36 cellular contexts compared by ENCODE assay signal in genomic region chr2:3758906-3759305, GRCh38. TPM values are rescaled to one million over a fixed set of nuclear protein-coding genes. Genes with fewer than 3 reads are reported as not detected.
"Had no signal": no experiment of that assay in that cellular context is flagged by ENCODE, and none has a peak within 500 bp of the region (broad histone marks: within the 10 kb centered on the region; RNA-seq: fewer than 3 reads in every experiment).

No MANE protein-coding gene starts in this region.

- H3K27me3 Mint-ChIP-seq: activated CD4-positive, alpha-beta T cell treated with anti-CD3 and anti-CD28 coated beads, Interleukin-2, amount 10 ng/mL, durations not matched to agents 24 days and 14 days had no signal

- H3K4me1 ChIP-seq: adrenal gland had no signal

- H3K4me1 Mint-ChIP-seq: activated B cell treated with CpG ODN at 0.5 μM for 24 hours; activated CD4-positive, alpha-beta T cell treated with anti-CD3 and anti-CD28 coated beads, Interleukin-2, amount 10 ng/mL, durations not matched to agents 24 days and 14 days; activated naive CD8-positive, alpha-beta T cell treated with anti-CD3 and anti-CD28 coated beads for 36 hours; activated T-helper 17 cell treated with anti-CD3 and anti-CD28 coated beads, Interleukin-2, amount 50 U/mL, for 72 hours; central memory CD8-positive, alpha-beta T cell had no signal

- H3K9me3 Mint-ChIP-seq: activated B cell treated with CpG ODN at 0.5 μM for 24 hours; activated CD4-positive, alpha-beta memory T cell treated with anti-CD3 and anti-CD28 coated beads for 36 hours; activated CD8-positive, alpha-beta T cell treated with anti-CD3 and anti-CD28 coated beads for 36 hours; activated naive CD4-positive, alpha-beta T cell treated with anti-CD3 and anti-CD28 coated beads for 36 hours; activated naive CD8-positive, alpha-beta T cell treated with anti-CD3 and anti-CD28 coated beads for 36 hours had no signal

- H3K4me3 ChIP-seq: adrenal gland, cardiac muscle cell had no signal

- H3K27ac Mint-ChIP-seq: activated B cell treated with CpG ODN at 0.5 μM for 24 hours; activated CD4-positive, alpha-beta memory T cell treated with anti-CD3 and anti-CD28 coated beads for 36 hours; activated CD4-positive, alpha-beta T cell treated with anti-CD3 and anti-CD28 coated beads, Interleukin-2, amount 10 ng/mL, durations not matched to agents 24 days and 14 days; activated CD8-positive, alpha-beta T cell treated with anti-CD3 and anti-CD28 coated beads for 36 hours; activated naive CD4-positive, alpha-beta T cell treated with anti-CD3 and anti-CD28 coated beads for 36 hours; activated naive CD4-positive, alpha-beta T cell treated with anti-CD3 and anti-CD28 coated beads, Interleukin-2, amount 50 U/mL, for 72 hours; activated naive CD8-positive, alpha-beta T cell treated with anti-CD3 and anti-CD28 coated beads for 36 hours; activated T-cell treated with anti-CD3 and anti-CD28 coated beads, Interleukin-2, amount 50 U/mL, for 72 hours; activated T-helper 1 cell treated with anti-CD3 and anti-CD28 coated beads, Interleukin-12 subunit alpha, Interleukin-12 subunit beta, Interleukin-2, Interleukin-4 antibody, amounts not matched to agents 30 ng/mL and 10 ng/mL and 1 ng/mL, durations not matched to agents 14 hours and 24 hours and 36 hours; activated T-helper 17 cell treated with anti-CD3 and anti-CD28 coated beads, Interleukin-2, amount 50 U/mL, for 72 hours; brain; T-helper 1 cell treated with Interleukin-12 subunit alpha and Interleukin-12 subunit beta and Interleukin-4 antibody, amounts not matched to agents 30 μg/mL and 1 μg/mL, for 36 hours; T-helper 2 cell treated with Interferon-gamma antibody and Interleukin-4, amounts not matched to agents 5 μg/mL and 100 μg/mL, for 36 hours had no signal

- H3K27me3 ChIP-seq: adrenal gland had no signal

- H3K9me3 ChIP-seq: adrenal gland had no signal

- H3K36me3 ChIP-seq: adrenal gland, cardiac muscle cell had no signal

- H3K4me3 Mint-ChIP-seq: activated B cell treated with CpG ODN at 0.5 μM for 24 hours; activated CD4-positive, alpha-beta memory T cell treated with anti-CD3 and anti-CD28 coated beads for 36 hours; activated CD4-positive, alpha-beta T cell treated with anti-CD3 and anti-CD28 coated beads, Interleukin-2, amount 10 ng/mL, durations not matched to agents 24 days and 14 days; activated CD8-positive, alpha-beta T cell treated with anti-CD3 and anti-CD28 coated beads for 36 hours; activated naive CD4-positive, alpha-beta T cell treated with anti-CD3 and anti-CD28 coated beads for 36 hours; activated naive CD8-positive, alpha-beta T cell treated with anti-CD3 and anti-CD28 coated beads for 36 hours; activated T-cell treated with anti-CD3 and anti-CD28 coated beads, Interleukin-2, amount 50 U/mL, for 4 hours; activated T-cell treated with anti-CD3 and anti-CD28 coated beads, Interleukin-2, amount 50 U/mL, for 72 hours; activated T-helper 1 cell treated with anti-CD3 and anti-CD28 coated beads, Interleukin-12 subunit alpha, Interleukin-12 subunit beta, Interleukin-2, Interleukin-4 antibody, amounts not matched to agents 30 ng/mL and 10 ng/mL and 1 ng/mL, durations not matched to agents 14 hours and 24 hours and 36 hours; activated T-helper 17 cell treated with anti-CD3 and anti-CD28 coated beads, Interleukin-2, amount 50 U/mL, for 72 hours; brain; central memory CD8-positive, alpha-beta T cell; T-helper 1 cell treated with Interleukin-12 subunit alpha and Interleukin-12 subunit beta and Interleukin-4 antibody, amounts not matched to agents 30 μg/mL and 1 μg/mL, for 36 hours; T-helper 2 cell treated with Interferon-gamma antibody and Interleukin-4, amounts not matched to agents 5 μg/mL and 100 μg/mL, for 36 hours had no signal

- DNase-seq: activated B cell treated with CpG ODN at 0.5 μM for 24 hours; activated CD4-positive, alpha-beta memory T cell treated with anti-CD3 and anti-CD28 coated beads for 36 hours; activated CD4-positive, alpha-beta T cell treated with anti-CD3 and anti-CD28 coated beads for 4 hours; activated CD4-positive, alpha-beta T cell treated with anti-CD3 and anti-CD28 coated beads, Interleukin-2, amount 10 ng/mL, durations not matched to agents 24 days and 14 days; activated CD4-positive, alpha-beta T cell treated with anti-CD3 and anti-CD28 coated beads, Interleukin-2, amount 50 U/mL, for 1 hour; activated CD4-positive, alpha-beta T cell treated with anti-CD3 and anti-CD28 coated beads, Interleukin-2, amount 50 U/mL, for 4 hours; activated CD4-positive, CD25-positive, alpha-beta regulatory T cell treated with anti-CD3 and anti-CD28 coated beads, Interleukin-2, amount 50 U/mL, for 72 hours; activated CD8-positive, alpha-beta memory T cell treated with anti-CD3 and anti-CD28 coated beads, Interleukin-2, amount 50 U/mL, for 4 hours; activated CD8-positive, alpha-beta T cell treated with anti-CD3 and anti-CD28 coated beads for 36 hours; activated effector memory CD4-positive, alpha-beta T cell treated with anti-CD3 and anti-CD28 coated beads, Interleukin-2, amount 50 U/mL, for 16 hours; activated gamma-delta T cell treated with Interleukin-2 at 50 U/mL for 16 hours; activated naive CD4-positive, alpha-beta T cell; activated naive CD4-positive, alpha-beta T cell treated with anti-CD3 and anti-CD28 coated beads for 36 hours; activated naive CD4-positive, alpha-beta T cell treated with anti-CD3 and anti-CD28 coated beads, Interleukin-2, amount 50 U/mL, for 16 hours; activated naive CD8-positive, alpha-beta T cell treated with anti-CD3 and anti-CD28 coated beads for 36 hours; activated T-cell treated with anti-CD3 and anti-CD28 coated beads for 4 hours; activated T-cell treated with anti-CD3 and anti-CD28 coated beads, Interleukin-2, amount 50 U/mL, for 1 hour; activated T-cell treated with anti-CD3 and anti-CD28 coated beads, Interleukin-2, amount 50 U/mL, for 4 hours; activated T-cell treated with anti-CD3 and anti-CD28 coated beads, Interleukin-2, amount 50 U/mL, for 72 hours; amniotic stem cell; aorta; T-helper 1 cell; T-helper 2 cell; T-helper 9 cell had no signal

- H3K27ac ChIP-seq: adrenal gland, cardiac muscle cell, VCaP had no signal

- H3K36me3 Mint-ChIP-seq: activated CD4-positive, alpha-beta memory T cell treated with anti-CD3 and anti-CD28 coated beads for 36 hours; activated naive CD4-positive, alpha-beta T cell treated with anti-CD3 and anti-CD28 coated beads, Interleukin-2, amount 50 U/mL, for 72 hours; activated naive CD8-positive, alpha-beta T cell treated with anti-CD3 and anti-CD28 coated beads for 36 hours; brain had no signal

- ATAC-seq: activated CD8-positive, alpha-beta T cell treated with anti-CD3 and anti-CD28 coated beads for 36 hours; activated naive CD4-positive, alpha-beta T cell treated with anti-CD3 and anti-CD28 coated beads, Interleukin-2, amount 50 U/mL, for 72 hours; activated T-cell treated with anti-CD3 and anti-CD28 coated beads, Interleukin-2, amount 50 U/mL, for 4 hours; activated T-cell treated with anti-CD3 and anti-CD28 coated beads, Interleukin-2, amount 50 U/mL, for 72 hours; activated T-helper 17 cell treated with anti-CD3 and anti-CD28 coated beads, Interleukin-2, amount 50 U/mL, for 72 hours had no signal

RNA-seq across cellular contexts. Expression of gene DCDC2C, which starts 55.5 kb away (rescaled TPM):
- total RNA-seq: activated B cell treated with CpG ODN at 0.5 μM for 24 hours; activated CD4-positive, alpha-beta memory T cell treated with anti-CD3 and anti-CD28 coated beads for 36 hours; activated CD4-positive, alpha-beta T cell treated with anti-CD3 and anti-CD28 coated beads, Interleukin-2, amount 10 ng/mL, durations not matched to agents 24 days and 14 days; activated CD8-positive, alpha-beta memory T cell treated with anti-CD3 and anti-CD28 coated beads for 36 hours; activated CD8-positive, alpha-beta T cell treated with anti-CD3 and anti-CD28 coated beads for 36 hours; activated naive CD4-positive, alpha-beta T cell treated with anti-CD3 and anti-CD28 coated beads for 36 hours; activated naive CD4-positive, alpha-beta T cell treated with anti-CD3 and anti-CD28 coated beads, Interleukin-2, amount 50 U/mL, for 72 hours; activated naive CD8-positive, alpha-beta T cell treated with anti-CD3 and anti-CD28 coated beads for 36 hours; activated T-cell treated with anti-CD3 and anti-CD28 coated beads, Interleukin-2, amount 50 U/mL, for 4 hours; activated T-cell treated with anti-CD3 and anti-CD28 coated beads, Interleukin-2, amount 50 U/mL, for 72 hours; activated T-helper 1 cell treated with anti-CD3 and anti-CD28 coated beads, Interleukin-12 subunit alpha, Interleukin-12 subunit beta, Interleukin-2, Interleukin-4 antibody, amounts not matched to agents 30 ng/mL and 10 ng/mL and 1 ng/mL, durations not matched to agents 14 hours and 24 hours and 36 hours; activated T-helper 17 cell treated with anti-CD3 and anti-CD28 coated beads, Interleukin-2, amount 50 U/mL, for 72 hours; bronchial epithelial cell; cardiac muscle cell had no signal
- polyA plus RNA-seq: cardiac muscle cell had no signal
